ENCODE assay signal across 1 cellular context in genomic region chr2:40346535-40347354, GRCh38.
TF ChIP-seq lines count a peak whose summit lies in the region.

No MANE protein-coding gene starts in this region.

TF ChIP-seq in GM23338, 12 proteins besides CTCF, POLR2A, EP300 and RAD21 (continued from another document):
- TF ChIP-seq ZNF462 (CRISPR knock-in tag; IDR thresholded peaks at IDR 0.05): no peak
TF ChIP-seq in GM23338: peak in this region for 0.
